28 cellular contexts compared by ENCODE assay signal in the genomic region with DNA sequence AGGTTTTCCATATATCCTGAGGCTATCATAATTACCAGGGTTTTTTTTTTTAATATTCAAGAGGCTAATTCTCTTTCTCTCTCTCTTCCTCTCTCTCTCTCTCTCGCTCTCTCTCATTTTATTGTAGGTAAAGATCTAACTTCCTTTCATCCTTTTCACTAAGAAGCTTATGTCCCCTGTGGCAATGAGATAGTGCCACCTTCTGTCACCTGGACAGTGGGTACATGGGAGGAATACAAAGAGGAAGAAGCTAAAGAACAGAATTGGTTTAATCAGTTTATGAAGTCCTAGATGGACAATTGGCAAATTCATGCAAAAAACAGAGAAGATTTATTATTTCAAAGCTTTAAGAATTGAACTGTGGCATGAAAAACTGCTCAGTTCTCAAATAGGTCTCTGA.
DNase-seq lines count a peak whose midpoint lies in the region; ATAC-seq, FAIRE-seq and TF ChIP-seq lines count a peak whose summit lies in the region.
"Had no signal": no experiment of that assay in that cellular context is flagged by ENCODE, and none has a peak within 500 bp of the region (broad histone marks: within the 10 kb centered on the region; RNA-seq: fewer than 3 reads in every experiment).

No MANE protein-coding gene starts in this region.

- no peak overlapping the region for H2AK5ac ChIP-seq in H1 (ENCODE audit: low read depth, low read length)

- no peak overlapping the region for H3K27ac ChIP-seq in H1 (ENCODE audit: low read depth, low read length)
- H3K27ac ChIP-seq: GM23248, neural progenitor cell, RWPE1, sigmoid colon, suprapubic skin, upper lobe of right lung had no signal

- no peak overlapping the region for H3K14ac ChIP-seq in H1 (ENCODE audit: insufficient read length)

- no peak overlapping the region for H3K9ac ChIP-seq in H1 (replicated peaks in 1 of 4; ENCODE audit: extremely low read depth in 1 of 4, low read depth in 3 of 4, low read length in 3 of 4)
- H3K9ac ChIP-seq: GM23248, neural progenitor cell had no signal

- no peak overlapping the region for H4K5ac ChIP-seq in H1 (ENCODE audit: insufficient read length, low read depth, low read length)

- no peaks in the 10 kb centered on the region for H3K27me3 Mint-ChIP-seq in stimulated activated naive B cell treated with anti-CD40 and anti-IgM and Interleukin-4, amounts not matched to agents 10 μg/mL and 1 μg/mL and 100 μg/mL, for 72 hours
- H3K27me3 Mint-ChIP-seq: activated CD8-positive, alpha-beta T cell treated with anti-CD3 and anti-CD28 coated beads for 36 hours; activated naive CD4-positive, alpha-beta T cell treated with anti-CD3 and anti-CD28 coated beads, Interleukin-2, amount 50 U/mL, for 24 hours; activated T-helper 17 cell treated with anti-CD3 and anti-CD28 coated beads, Interleukin-2, amount 50 U/mL, for 72 hours; CD8-positive, alpha-beta memory T cell; memory B cell; stimulated activated memory B cell treated with anti-CD40 and anti-IgM and Interleukin-4, amounts not matched to agents 10 μg/mL and 1 μg/mL and 100 μg/mL, for 72 hours had no signal

- H3K27me3 ChIP-seq in H1 (replicated peaks in 1 of 4; ENCODE audit: control insufficient read depth in 3 of 4, extremely low read depth in 1 of 4, insufficient read depth in 3 of 4, low read length in 3 of 4), result no peaks in the 10 kb centered on the region
- H3K27me3 ChIP-seq: neural progenitor cell, sigmoid colon, suprapubic skin, upper lobe of right lung had no signal

- H4K8ac ChIP-seq in H1 (ENCODE audit: extremely low read depth, insufficient read depth, low read length), result no peak overlapping the region

- TF ChIP-seq POLR2A in H1 (IDR thresholded peaks at IDR 0.05; ENCODE audit: control extremely low read depth in 1 of 2, low read depth in 2 of 2, low read length in 2 of 2), result no peak

- H3K27ac Mint-ChIP-seq in stimulated activated naive B cell treated with anti-CD40 and anti-IgM and Interleukin-4, amounts not matched to agents 10 μg/mL and 1 μg/mL and 100 μg/mL, for 72 hours, result no peak overlapping the region
- H3K27ac Mint-ChIP-seq: activated CD8-positive, alpha-beta T cell treated with anti-CD3 and anti-CD28 coated beads for 36 hours; activated naive CD4-positive, alpha-beta T cell treated with anti-CD3 and anti-CD28 coated beads, Interleukin-2, amount 50 U/mL, for 24 hours; activated T-helper 17 cell treated with anti-CD3 and anti-CD28 coated beads, Interleukin-2, amount 50 U/mL, for 72 hours; CD8-positive, alpha-beta memory T cell; immature natural killer cell; memory B cell; neural progenitor cell; stimulated activated memory B cell treated with anti-CD40 and anti-IgM and Interleukin-4, amounts not matched to agents 10 μg/mL and 1 μg/mL and 100 μg/mL, for 72 hours had no signal

- FAIRE-seq in D721Med (lab: Jason Lieb, UNC) (peak; percentile 53), H1 (lab: Jason Lieb, UNC) (no peak)

- H4K20me1 ChIP-seq in H1 (replicated peaks in 1 of 2; ENCODE audit: control insufficient read depth in 1 of 2, insufficient read depth in 2 of 2, low read length in 2 of 2), result no peaks in the 10 kb centered on the region

- no peak overlapping the region for H2BK15ac ChIP-seq in H1 (ENCODE audit: low read length)

- peak; percentile 60 for TF ChIP-seq CTCF in D721Med (IDR thresholded peaks at IDR 0.05; ENCODE audit: insufficient read depth, missing control alignments)
- TF ChIP-seq CTCF in H1 (IDR thresholded peaks at IDR 0.05; ENCODE audit: control extremely low read depth in 1 of 3, insufficient read depth in 1 of 3, low read depth in 1 of 3, low read length in 3 of 3), result no peak

- no peak for TF ChIP-seq EP300 in Ishikawa (IDR thresholded peaks at IDR 0.05; ENCODE audit: borderline replicate concordance)
- no peak for TF ChIP-seq EP300 in H1 (IDR thresholded peaks at IDR 0.05; ENCODE audit: borderline replicate concordance in 1 of 2, low read depth in 2 of 2, low read length in 2 of 2)

- no peaks in the 10 kb centered on the region for H3K36me3 Mint-ChIP-seq in stimulated activated naive B cell treated with anti-CD40 and anti-IgM and Interleukin-4, amounts not matched to agents 10 μg/mL and 1 μg/mL and 100 μg/mL, for 72 hours
- H3K36me3 Mint-ChIP-seq: activated naive CD4-positive, alpha-beta T cell treated with anti-CD3 and anti-CD28 coated beads, Interleukin-2, amount 50 U/mL, for 24 hours; CD8-positive, alpha-beta memory T cell; immature natural killer cell; memory B cell; neural progenitor cell; stimulated activated memory B cell treated with anti-CD40 and anti-IgM and Interleukin-4, amounts not matched to agents 10 μg/mL and 1 μg/mL and 100 μg/mL, for 72 hours had no signal

- no peaks in the 10 kb centered on the region for H3K36me3 ChIP-seq in H1 (ENCODE audit: control insufficient read depth in 2 of 4, insufficient read depth in 4 of 4, low read length in 3 of 4)
- H3K36me3 ChIP-seq: neural progenitor cell, sigmoid colon, suprapubic skin, upper lobe of right lung had no signal

- no peaks in the 10 kb centered on the region for H3K79me2 ChIP-seq in H1 (ENCODE audit: control insufficient read depth in 1 of 2, insufficient read depth in 2 of 2, low read length in 2 of 2)

- no peak for ATAC-seq in stimulated activated naive B cell treated with anti-CD40 and anti-IgM and Interleukin-4, amounts not matched to agents 10 μg/mL and 1 μg/mL and 100 μg/mL, for 72 hours (replicated peaks)
- ATAC-seq: activated CD8-positive, alpha-beta T cell treated with anti-CD3 and anti-CD28 coated beads for 36 hours; activated T-helper 17 cell treated with anti-CD3 and anti-CD28 coated beads, Interleukin-2, amount 50 U/mL, for 72 hours; stimulated activated memory B cell treated with anti-CD40 and anti-IgM and Interleukin-4, amounts not matched to agents 10 μg/mL and 1 μg/mL and 100 μg/mL, for 72 hours; upper lobe of right lung had no signal

- H2BK120ac ChIP-seq in H1 (replicated peaks; ENCODE audit: low read depth, low read length), result no peak overlapping the region

- TF ChIP-seq RAD21 in Ishikawa (IDR thresholded peaks at IDR 0.05; ENCODE audit: low read depth) (peak; percentile 23; the same call in 1 of the 2 replicates), H1 (IDR thresholded peaks at IDR 0.05 in 1 of 2, conservative IDR thresholded peaks at IDR 0.05 in 1 of 2; ENCODE audit: low read depth in 2 of 2, low read length in 2 of 2) (peak; percentile 20; a peak in 1 of 4 replicates)

- H3K79me1 ChIP-seq in H1 (ENCODE audit: low read depth, low read length), result no peaks in the 10 kb centered on the region

- H2BK20ac ChIP-seq in H1 (ENCODE audit: low read length), result no peak overlapping the region

- CTCF ChIA-PET in H1 (lab: Charles Lee; ENCODE audit: partially characterized antibody), result no interaction called here

- H3K4ac ChIP-seq in H1 (replicated peaks; ENCODE audit: insufficient read length, low read depth, low read length), result no peak overlapping the region

- DNase-seq in D721Med (ENCODE audit: insufficient read length, low spot score) (no peak), NCI-H748 treated with DMSO at 0.1 percent for 48 hours (lab: John Stamatoyannopoulos, UW) (peak; percentile 53), H1 (ENCODE audit: low read depth in 1 of 2, low spot score in 2 of 2) (no peak), HPDE6-E6E7 (ENCODE audit: extremely low spot score) (no peak), NCI-H1930 (lab: John Stamatoyannopoulos, UW) (no peak)
- no peak for DNase-seq in stimulated activated naive B cell treated with anti-CD40 and anti-IgM and Interleukin-4, amounts not matched to agents 10 μg/mL and 1 μg/mL and 100 μg/mL, for 72 hours
- DNase-seq: activated CD8-positive, alpha-beta T cell treated with anti-CD3 and anti-CD28 coated beads for 36 hours; AML-193; amygdala; CD8-positive, alpha-beta memory T cell; GM23248; hypothalamus; IMR-90; NCI-H1436; NCI-H2171; NCI-H510A treated with DMSO at 0.1 percent for 48 hours; sigmoid colon; stimulated activated CD4-positive, alpha-beta T cell treated with anti-CD3 and anti-CD28 coated beads, Interleukin-4, amount 100 ng/mL, for 4 hours; upper lobe of right lung had no signal

- no peak overlapping the region for H3K4me2 ChIP-seq in H1 (ENCODE audit: insufficient read depth in 1 of 2, low read depth in 2 of 2, low read length in 2 of 2)
- H3K4me2 ChIP-seq: neural progenitor cell had no signal

- no peaks in the 10 kb centered on the region for H3K4me1 Mint-ChIP-seq in stimulated activated naive B cell treated with anti-CD40 and anti-IgM and Interleukin-4, amounts not matched to agents 10 μg/mL and 1 μg/mL and 100 μg/mL, for 72 hours
- H3K4me1 Mint-ChIP-seq: activated naive CD4-positive, alpha-beta T cell treated with anti-CD3 and anti-CD28 coated beads, Interleukin-2, amount 50 U/mL, for 24 hours; activated T-helper 17 cell treated with anti-CD3 and anti-CD28 coated beads, Interleukin-2, amount 50 U/mL, for 72 hours; CD8-positive, alpha-beta memory T cell; immature natural killer cell; memory B cell; neural progenitor cell; stimulated activated memory B cell treated with anti-CD40 and anti-IgM and Interleukin-4, amounts not matched to agents 10 μg/mL and 1 μg/mL and 100 μg/mL, for 72 hours had no signal

- H2AFZ ChIP-seq in H1 (ENCODE audit: low read length), result no peak overlapping the region
- H2AFZ ChIP-seq: GM23248, neural progenitor cell had no signal

- H2BK12ac ChIP-seq in H1 (ENCODE audit: low read depth, low read length), result no peak overlapping the region

- H3K9me3 ChIP-seq in H1 (ENCODE audit: insufficient read depth in 2 of 2, low read depth in 1 of 2, low read length in 1 of 2), result no peaks in the 10 kb centered on the region
- H3K9me3 ChIP-seq: sigmoid colon, suprapubic skin, upper lobe of right lung had no signal

- H3K56ac ChIP-seq in H1 (replicated peaks; ENCODE audit: insufficient read length, low read depth, low read length), result no peak overlapping the region

- no peaks in the 10 kb centered on the region for H3K4me1 ChIP-seq in H1 (replicated peaks in 1 of 4; ENCODE audit: control insufficient read depth in 3 of 4, insufficient read depth in 4 of 4, low read length in 3 of 4)
- H3K4me1 ChIP-seq: neural progenitor cell, sigmoid colon, suprapubic skin, upper lobe of right lung had no signal

- no peak overlapping the region for H3K18ac ChIP-seq in H1 (ENCODE audit: extremely low read depth, low read length)

- no peak overlapping the region for H4K91ac ChIP-seq in H1 (replicated peaks; ENCODE audit: insufficient read length, low read length)

- H3K9me3 Mint-ChIP-seq in stimulated activated naive B cell treated with anti-CD40 and anti-IgM and Interleukin-4, amounts not matched to agents 10 μg/mL and 1 μg/mL and 100 μg/mL, for 72 hours, result no peaks in the 10 kb centered on the region
- H3K9me3 Mint-ChIP-seq: activated CD8-positive, alpha-beta T cell treated with anti-CD3 and anti-CD28 coated beads for 36 hours; activated naive CD4-positive, alpha-beta T cell treated with anti-CD3 and anti-CD28 coated beads, Interleukin-2, amount 50 U/mL, for 24 hours; memory B cell; neural progenitor cell; stimulated activated memory B cell treated with anti-CD40 and anti-IgM and Interleukin-4, amounts not matched to agents 10 μg/mL and 1 μg/mL and 100 μg/mL, for 72 hours had no signal

- 83% methylated on average over 1 of the region's 1 CpG; no CpG with 5 or more reads in 1 of the 2 experiments for WGBS in H1 (ENCODE audit: extremely low coverage in 1 of 2, insufficient coverage in 1 of 2, insufficient read length in 1 of 2, insufficient replicate concordance in 2 of 2, low coverage in 1 of 2, low lambda C conversion rate in 2 of 2, missing lambda C conversion rate in 1 of 2), 2 experiments

- no peak overlapping the region for H2BK5ac ChIP-seq in H1 (ENCODE audit: low read depth, low read length)

- no peak overlapping the region for H3K23ac ChIP-seq in H1 (ENCODE audit: insufficient read length)

- H3K4me3 ChIP-seq in H1 (ENCODE audit: extremely low read depth in 1 of 4, insufficient read depth in 2 of 4, low read depth in 3 of 4, low read length in 4 of 4), result no peak overlapping the region
- H3K4me3 ChIP-seq: GM23248, neural progenitor cell, sigmoid colon, suprapubic skin, upper lobe of right lung had no signal

- H3K23me2 ChIP-seq in H1 (ENCODE audit: low read depth, low read length), result no peaks in the 10 kb centered on the region

- no peak overlapping the region for H3K4me3 Mint-ChIP-seq in stimulated activated naive B cell treated with anti-CD40 and anti-IgM and Interleukin-4, amounts not matched to agents 10 μg/mL and 1 μg/mL and 100 μg/mL, for 72 hours
- H3K4me3 Mint-ChIP-seq: activated CD8-positive, alpha-beta T cell treated with anti-CD3 and anti-CD28 coated beads for 36 hours; activated naive CD4-positive, alpha-beta T cell treated with anti-CD3 and anti-CD28 coated beads, Interleukin-2, amount 50 U/mL, for 24 hours; activated T-helper 17 cell treated with anti-CD3 and anti-CD28 coated beads, Interleukin-2, amount 50 U/mL, for 72 hours; CD8-positive, alpha-beta memory T cell; immature natural killer cell; memory B cell; neural progenitor cell; stimulated activated memory B cell treated with anti-CD40 and anti-IgM and Interleukin-4, amounts not matched to agents 10 μg/mL and 1 μg/mL and 100 μg/mL, for 72 hours had no signal

- POLR2A ChIA-PET in H1 (lab: Charles Lee; ENCODE audit: partially characterized antibody), result no interaction called here
